In genomic region chr3:69044608-69045007, GRCh38 we compare ENCODE assay signal across 21 cellular contexts.
"Had no signal": no experiment of that assay in that cellular context is flagged by ENCODE, and none has a peak within 500 bp of the region (broad histone marks: within the 10 kb centered on the region; RNA-seq: fewer than 3 reads in every experiment).

No MANE protein-coding gene starts in this region.

- H3K9me3 ChIP-seq: gastrocnemius medialis, left ventricle myocardium inferior, upper lobe of right lung had no signal

- H3K27ac ChIP-seq: gastrocnemius medialis, left ventricle myocardium inferior, upper lobe of right lung had no signal

- H3K4me3 Mint-ChIP-seq: activated CD4-positive, alpha-beta memory T cell treated with anti-CD3 and anti-CD28 coated beads, Interleukin-2, amount 10 ng/mL, durations not matched to agents 7 days and 5 days; activated naive CD8-positive, alpha-beta T cell; activated T-helper 1 cell treated with anti-CD3 and anti-CD28 coated beads, Interleukin-12 subunit alpha, Interleukin-12 subunit beta, Interleukin-2, Interleukin-4 antibody, amounts not matched to agents 30 ng/mL and 10 ng/mL and 1 ng/mL, durations not matched to agents 14 hours and 24 hours and 36 hours; mesothelial cell of epicardium; naive thymus-derived CD8-positive, alpha-beta T cell; T-cell; WTC11 had no signal

- H3K27ac Mint-ChIP-seq: activated CD4-positive, alpha-beta memory T cell treated with anti-CD3 and anti-CD28 coated beads, Interleukin-2, amount 10 ng/mL, durations not matched to agents 7 days and 5 days; activated naive CD8-positive, alpha-beta T cell; activated T-helper 1 cell treated with anti-CD3 and anti-CD28 coated beads, Interleukin-12 subunit alpha, Interleukin-12 subunit beta, Interleukin-2, Interleukin-4 antibody, amounts not matched to agents 30 ng/mL and 10 ng/mL and 1 ng/mL, durations not matched to agents 14 hours and 24 hours and 36 hours; mesothelial cell of epicardium; T-cell; WTC11 had no signal

- H3K27me3 Mint-ChIP-seq: activated CD4-positive, alpha-beta memory T cell treated with anti-CD3 and anti-CD28 coated beads, Interleukin-2, amount 10 ng/mL, durations not matched to agents 7 days and 5 days; activated naive CD8-positive, alpha-beta T cell; naive thymus-derived CD8-positive, alpha-beta T cell; T-cell had no signal

- DNase-seq: activated CD4-positive, alpha-beta memory T cell treated with anti-CD3 and anti-CD28 coated beads, Interleukin-2, amount 10 ng/mL, durations not matched to agents 7 days and 5 days; activated gamma-delta T cell; amniotic stem cell; cerebellar nuclear complex; cortex of kidney; erythroblast; gastrocnemius medialis; hippocampal formation; kidney glomerular epithelial cell; left ventricle myocardium inferior; naive thymus-derived CD8-positive, alpha-beta T cell; retina; stimulated activated CD4-positive, alpha-beta T cell treated with anti-CD3 and anti-CD28 coated beads, Interleukin-4, amount 100 ng/mL, for 4 hours; stimulated activated naive CD8-positive, alpha-beta T cell treated with anti-CD3 and anti-CD28 coated beads, Interleukin-15, Interleukin-2, amounts not matched to agents 100 U/mL and 50 U/mL, for 24 hours; T-cell; T1000; upper lobe of right lung had no signal

- H3K9me3 Mint-ChIP-seq: activated CD4-positive, alpha-beta memory T cell treated with anti-CD3 and anti-CD28 coated beads, Interleukin-2, amount 10 ng/mL, durations not matched to agents 7 days and 5 days; activated T-helper 1 cell treated with anti-CD3 and anti-CD28 coated beads, Interleukin-12 subunit alpha, Interleukin-12 subunit beta, Interleukin-2, Interleukin-4 antibody, amounts not matched to agents 30 ng/mL and 10 ng/mL and 1 ng/mL, durations not matched to agents 14 hours and 24 hours and 36 hours; mesothelial cell of epicardium; naive thymus-derived CD8-positive, alpha-beta T cell; T-cell; WTC11 had no signal

- H3K4me1 Mint-ChIP-seq: WTC11 had no signal

- H3K4me3 ChIP-seq: gastrocnemius medialis, left ventricle myocardium inferior, upper lobe of right lung had no signal

- ATAC-seq: gastrocnemius medialis; naive thymus-derived CD8-positive, alpha-beta T cell; stimulated activated naive CD8-positive, alpha-beta T cell treated with anti-CD3 and anti-CD28 coated beads, Interleukin-15, Interleukin-2, amounts not matched to agents 100 U/mL and 50 U/mL, for 24 hours; T-cell; upper lobe of right lung; WTC11 had no signal

- H3K27me3 ChIP-seq: gastrocnemius medialis, upper lobe of right lung had no signal
